31 cellular contexts compared by ENCODE assay signal in the genomic region with DNA sequence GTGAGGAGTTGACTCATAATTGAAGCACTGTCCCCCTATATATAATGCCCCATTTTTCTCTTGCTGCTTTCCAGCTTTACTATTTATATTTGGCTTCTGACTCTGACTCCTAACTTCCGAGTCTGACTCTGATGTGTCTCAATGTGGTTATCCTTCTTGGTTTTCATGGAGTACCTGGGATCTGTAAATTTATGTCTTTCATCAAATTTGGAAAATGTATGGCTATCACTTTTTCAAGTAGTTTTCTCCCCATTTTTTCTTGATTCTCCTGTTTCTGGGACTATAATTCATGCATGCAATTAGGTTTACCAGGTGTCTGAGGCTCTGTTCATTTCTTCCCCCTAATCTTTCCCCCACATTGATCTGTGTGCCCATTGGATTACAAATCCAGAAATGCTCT.
DNase-seq lines count a peak whose midpoint lies in the region; ATAC-seq and TF ChIP-seq lines count a peak whose summit lies in the region.
"Had no signal": no experiment of that assay in that cellular context is flagged by ENCODE, and none has a peak within 500 bp of the region (broad histone marks: within the 10 kb centered on the region; RNA-seq: fewer than 3 reads in every experiment).

No MANE protein-coding gene starts in this region.

- H3K27ac Mint-ChIP-seq in activated T-cell treated with anti-CD3 and anti-CD28 coated beads, Interleukin-2, amount 50 U/mL, for 72 hours: peak overlapping the region; percentile 44
- H3K27ac Mint-ChIP-seq in activated T-cell treated with anti-CD3 and anti-CD28 coated beads, Interleukin-2, amount 50 U/mL, for 24 hours: no peak overlapping the region
- H3K27ac Mint-ChIP-seq: B cell; CD14-positive monocyte; CD4-positive, alpha-beta memory T cell; CD4-positive, alpha-beta T cell; CD4-positive, CD25-positive, alpha-beta regulatory T cell; CD8-positive, alpha-beta memory T cell; CD8-positive, alpha-beta T cell had no signal

- H3K9me3 Mint-ChIP-seq in activated T-cell treated with anti-CD3 and anti-CD28 coated beads, Interleukin-2, amount 50 U/mL, for 72 hours: peaks cover 4 to 8% of the 10 kb centered on the region in 2 donors
- H3K9me3 Mint-ChIP-seq in activated T-cell treated with anti-CD3 and anti-CD28 coated beads, Interleukin-2, amount 50 U/mL, for 24 hours: peaks cover 5% of the 10 kb centered on the region

- H3K4me1 ChIP-seq in HEK293 (ENCODE audit: control insufficient read depth, insufficient read depth, low read length): 0 out of 2 replicates have a peak, but pooled peaks cover 4% of the 10 kb centered on the region
- H3K4me1 ChIP-seq: A549, BE2C, Caco-2 had no signal

- peaks cover 60% of the 10 kb centered on the region for H3K27me3 Mint-ChIP-seq in activated T-cell treated with anti-CD3 and anti-CD28 coated beads, Interleukin-2, amount 50 U/mL, for 72 hours (ENCODE audit: low read depth)
- H3K27me3 Mint-ChIP-seq in activated T-cell treated with anti-CD3 and anti-CD28 coated beads, Interleukin-2, amount 50 U/mL, for 24 hours: peaks cover 33% of the 10 kb centered on the region

- peaks cover 35% of the 10 kb centered on the region for H3K4me1 Mint-ChIP-seq in activated T-cell treated with anti-CD3 and anti-CD28 coated beads, Interleukin-2, amount 50 U/mL, for 72 hours (ENCODE audit: low read depth)
- H3K4me1 Mint-ChIP-seq in activated T-cell treated with anti-CD3 and anti-CD28 coated beads, Interleukin-2, amount 50 U/mL, for 24 hours (ENCODE audit: low read depth): peaks cover 47% of the 10 kb centered on the region
- H3K4me1 Mint-ChIP-seq: B cell had no signal

- POLR2A ChIA-PET in HEK293 (lab: Yijun Ruan, JAX): no interaction called here

- no peak overlapping the region for H3K4me3 ChIP-seq in HEK293 (ENCODE audit: low read depth, low read length)
- H3K4me3 ChIP-seq: A549; BLaER1; BLaER1 treated with 17β-estradiol and CSF1 and Interleukin-3, amounts not matched to agents 10 nM and 100 nM had no signal

- ATAC-seq in activated T-cell treated with anti-CD3 and anti-CD28 coated beads, Interleukin-2, amount 50 U/mL, for 72 hours (replicated peaks in 1 of 2): no peak
- ATAC-seq: A549; CD8-positive, alpha-beta T cell had no signal

- peaks cover 12 to 16% of the 10 kb centered on the region in 2 donors for H3K36me3 Mint-ChIP-seq in activated T-cell treated with anti-CD3 and anti-CD28 coated beads, Interleukin-2, amount 50 U/mL, for 72 hours (ENCODE audit: insufficient read depth in 2 of 2)
- H3K36me3 Mint-ChIP-seq in activated T-cell treated with anti-CD3 and anti-CD28 coated beads, Interleukin-2, amount 50 U/mL, for 24 hours (ENCODE audit: low read depth): no peaks in the 10 kb centered on the region
- H3K36me3 Mint-ChIP-seq: CD14-positive monocyte; CD4-positive, alpha-beta memory T cell; CD4-positive, CD25-positive, alpha-beta regulatory T cell; CD8-positive, alpha-beta memory T cell; CD8-positive, alpha-beta T cell had no signal

- no peaks in the 10 kb centered on the region for H3K9me3 ChIP-seq in HEK293 (ENCODE audit: control insufficient read depth, insufficient read depth, low read depth, low read length)
- H3K9me3 ChIP-seq: A549, BE2C, Caco-2 had no signal

- no peak for TF ChIP-seq CTCF in HEK293 (tag by site-specific recombination; IDR thresholded peaks at IDR 0.05)

- H3K4me3 Mint-ChIP-seq in activated T-cell treated with anti-CD3 and anti-CD28 coated beads, Interleukin-2, amount 50 U/mL, for 72 hours: no peak overlapping the region
- H3K4me3 Mint-ChIP-seq in activated T-cell treated with anti-CD3 and anti-CD28 coated beads, Interleukin-2, amount 50 U/mL, for 24 hours: no peak overlapping the region
- H3K4me3 Mint-ChIP-seq: B cell; CD14-positive monocyte; CD4-positive, alpha-beta memory T cell; CD4-positive, alpha-beta T cell; CD4-positive, CD25-positive, alpha-beta regulatory T cell; CD8-positive, alpha-beta memory T cell; CD8-positive, alpha-beta T cell had no signal

- no peaks in the 10 kb centered on the region for H3K36me3 ChIP-seq in HEK293 (ENCODE audit: control insufficient read depth in 2 of 2, insufficient read depth in 1 of 2, low read length in 2 of 2)
- H3K36me3 ChIP-seq: BE2C; BLaER1; BLaER1 treated with 17β-estradiol and CSF1 and Interleukin-3, amounts not matched to agents 10 nM and 100 nM had no signal

- H3K27ac ChIP-seq in HEK293 (ENCODE audit: extremely low read depth, low read depth, low read length): no peak overlapping the region
- H3K27ac ChIP-seq: 22Rv1; A549; BLaER1; BLaER1 treated with 17β-estradiol and CSF1 and Interleukin-3, amounts not matched to agents 10 nM and 100 nM; C4-2B had no signal

- CTCF ChIA-PET in HEK293 (lab: Yijun Ruan, JAX): interaction anchor here (0.7 kb wide), 1 partner anchor 450 kb away, joined by 3 read pairs; no protein-coding TSS in a partner anchor

- no peak for DNase-seq in activated T-cell treated with anti-CD3 and anti-CD28 coated beads, Interleukin-2, amount 50 U/mL, for 72 hours
- no peak for DNase-seq in activated T-cell treated with anti-CD3 and anti-CD28 coated beads, Interleukin-2, amount 50 U/mL, for 24 hours
- DNase-seq in stimulated activated CD4-positive, alpha-beta T cell treated with anti-CD3 and anti-CD28 coated beads, Interleukin-4, amount 100 ng/mL, for 24 hours: no peak
- DNase-seq: 8988T; ACHN; AML-193; BE2C; C1 segment of cervical spinal cord; Caco-2; Calu3; CD4-positive, alpha-beta memory T cell; CD4-positive, alpha-beta T cell; CD4-positive, CD25-positive, alpha-beta regulatory T cell; CD8-positive, alpha-beta memory T cell; CD8-positive, alpha-beta T cell; COR-L47; DMS 273 treated with DMSO at 0.1 percent for 48 hours; DMS153; DMS53; DMS79; DMS79 treated with DMSO at 0.1 percent for 48 hours; DND-41; EL had no signal

TF ChIP-seq in HEK293, 187 proteins besides CTCF, POLR2A, EP300 and RAD21:
- TF ChIP-seq KLF1 (tag by site-specific recombination; IDR thresholded peaks at IDR 0.05) (no peak), ZNF610 (tag by site-specific recombination; IDR thresholded peaks at IDR 0.05; ENCODE audit: borderline replicate concordance) (no peak), ZNF558 (tag by site-specific recombination; IDR thresholded peaks at IDR 0.05) (peak; percentile 99)
TF ChIP-seq in HEK293: peak in this region for 1.
